8 cellular contexts compared by ENCODE assay signal in genomic region chr3:198080521-198081384, GRCh38.
DNase-seq lines count a peak whose midpoint lies in the region; ATAC-seq and TF ChIP-seq lines count a peak whose summit lies in the region.

No MANE protein-coding gene starts in this region.

- H3K4me1 Mint-ChIP-seq in chondrocyte (ENCODE audit: low read depth), result peaks cover 3% of the 10 kb centered on the region

- H3K27me3 ChIP-seq in HAP-1 (ENCODE audit: low read depth), result peaks cover 24% of the 10 kb centered on the region; the same call in 1 of the 2 replicates

- no peaks in the 10 kb centered on the region for H3K9me3 ChIP-seq in HAP-1

- H3K9me3 Mint-ChIP-seq in chondrocyte (ENCODE audit: low read depth), result no peaks in the 10 kb centered on the region

- peaks cover 63% of the 10 kb centered on the region for H3K27me3 Mint-ChIP-seq in chondrocyte (ENCODE audit: low read depth)

- ATAC-seq in left colon (peak; percentile 98), HG02970 (IDR thresholded peaks at IDR 0.05; ENCODE audit: low FRiP score, unreplicated experiment) (no peak)

- H3K36me3 ChIP-seq in HAP-1 (replicated peaks), result no peaks in the 10 kb centered on the region

- H3K27ac Mint-ChIP-seq in chondrocyte (ENCODE audit: unreplicated experiment), result no peak overlapping the region

- no peaks in the 10 kb centered on the region for H3K4me1 ChIP-seq in HAP-1

- intact Hi-C loops in left colon (cut with DNase I, micrococcal nuclease), result no loop called here

- H3K36me3 Mint-ChIP-seq in chondrocyte (ENCODE audit: low read depth), result no peaks in the 10 kb centered on the region

- in situ Hi-C loops in HAP-1 (cut with MboI; ENCODE audit: low sequenced_read_pairs), result no loop called here

- peak overlapping the region; percentile 77 for H3K4me3 Mint-ChIP-seq in chondrocyte (ENCODE audit: unreplicated experiment)

- DNase-seq in EL, result peak; percentile 67
- DNase-seq in HAP-1 (ENCODE audit: low spot score in 2 of 2), result peak; percentile 59 to 84
- peak; percentile 22 for DNase-seq in NCI-H1694 treated with DMSO at 0.1 percent for 48 hours (lab: John Stamatoyannopoulos, UW)
- DNase-seq in activated CD4-positive, CD25-positive, alpha-beta regulatory T cell treated with anti-CD3 and anti-CD28 coated beads, Interleukin-2, amount 50 U/mL, for 72 hours, result peak; percentile 80
- DNase-seq in chondrocyte (ENCODE audit: low spot score), result peak; percentile 86
- peak; percentile 48 to 81 for DNase-seq in left colon
- peak; percentile 58 to 74 for DNase-seq in stimulated activated CD4-positive, alpha-beta T cell treated with anti-CD3 and anti-CD28 coated beads, Interleukin-1b, Interleukin-23, amount 100 ng/mL, for 4 hours (ENCODE audit: low read depth in 2 of 2)

- peak overlapping the region; percentile 62 for H3K4me3 ChIP-seq in HAP-1

- peak; percentile 84 for TF ChIP-seq CTCF in chondrocyte (IDR thresholded peaks at IDR 0.05)

Comparison
In these comparisons a context has a peak if more than half of its experiments do, and no peak if none do; other contexts are left out.
1. DNase-seq: peak in every context shown above with its lines; median percentile 86 in chondrocyte; 80 in activated CD4-positive, CD25-positive, alpha-beta regulatory T cell treated with anti-CD3 and anti-CD28 coated beads, Interleukin-2, amount 50 U/mL, for 72 hours; 72 in HAP-1; 67 in EL; 66 in stimulated activated CD4-positive, alpha-beta T cell treated with anti-CD3 and anti-CD28 coated beads, Interleukin-1b, Interleukin-23, amount 100 ng/mL, for 4 hours; 64 in left colon; 22 in NCI-H1694 treated with DMSO at 0.1 percent for 48 hours.